Comparison of ENCODE assay signal across 16 cellular contexts in genomic region chr14:94113490-94113889, GRCh38. TPM values are rescaled to one million over a fixed set of nuclear protein-coding genes. Genes with fewer than 3 reads are reported as not detected.
A peak's percentile ranks its signal among the peaks of the same experiment; 100 is the strongest.
DNase-seq lines count a peak whose midpoint lies in the region; ATAC-seq and TF ChIP-seq lines count a peak whose summit lies in the region.
"Had no signal": no experiment of that assay in that cellular context is flagged by ENCODE, and none has a peak within 500 bp of the region (broad histone marks: within the 10 kb centered on the region; RNA-seq: fewer than 3 reads in every experiment).

No MANE protein-coding gene starts in this region.

- peaks cover 0 to 10% of the 10 kb centered on the region in 2 donors for H3K4me1 Mint-ChIP-seq in natural killer cell
- H3K4me1 Mint-ChIP-seq: B cell had no signal

- no peaks in the 10 kb centered on the region for H3K36me3 Mint-ChIP-seq in natural killer cell
- H3K36me3 Mint-ChIP-seq: activated CD4-positive, alpha-beta memory T cell treated with anti-CD3 and anti-CD28 coated beads for 36 hours; activated naive CD4-positive, alpha-beta T cell treated with anti-CD3 and anti-CD28 coated beads, Interleukin-2, amount 50 U/mL, for 72 hours; neural progenitor cell had no signal

- H3K27ac Mint-ChIP-seq in natural killer cell, result no peak overlapping the region
- H3K27ac Mint-ChIP-seq: activated CD4-positive, alpha-beta memory T cell treated with anti-CD3 and anti-CD28 coated beads for 36 hours; B cell; neural progenitor cell had no signal

- H3K9me3 Mint-ChIP-seq in natural killer cell, result no peaks in the 10 kb centered on the region
- H3K9me3 Mint-ChIP-seq: activated CD4-positive, alpha-beta memory T cell treated with anti-CD3 and anti-CD28 coated beads for 36 hours; activated naive CD4-positive, alpha-beta T cell treated with anti-CD3 and anti-CD28 coated beads, Interleukin-2, amount 50 U/mL, for 72 hours; neural progenitor cell had no signal

- intact Hi-C loops in natural killer cell (cut with micrococcal nuclease), result no loop called here

- no peak overlapping the region for H3K4me3 Mint-ChIP-seq in natural killer cell
- H3K4me3 Mint-ChIP-seq: activated CD4-positive, alpha-beta memory T cell treated with anti-CD3 and anti-CD28 coated beads for 36 hours; B cell; neural progenitor cell had no signal

- no peak for ATAC-seq in omental fat pad (ENCODE audit: low FRiP score)
- ATAC-seq in natural killer cell, result no peak
- ATAC-seq: activated naive CD4-positive, alpha-beta T cell treated with anti-CD3 and anti-CD28 coated beads, Interleukin-2, amount 50 U/mL, for 72 hours; K562; stimulated activated naive CD8-positive, alpha-beta T cell treated with anti-CD3 and anti-CD28 coated beads, Interleukin-15, Interleukin-2, amounts not matched to agents 100 U/mL and 50 U/mL, for 24 hours had no signal

- peaks cover 25 to 43% of the 10 kb centered on the region in 2 donors for H3K27me3 Mint-ChIP-seq in natural killer cell (ENCODE audit: low read depth in 2 of 2)

- DNase-seq in G401 (ENCODE audit: low spot score) (peak; percentile 43), SHP77 treated with DMSO at 0.1 percent for 48 hours (lab: John Stamatoyannopoulos, UW) (peak; percentile 21), glomerular visceral epithelial cell (ENCODE audit: extremely low spot score) (peak; percentile 23), omental fat pad (ENCODE audit: low spot score) (peak; percentile 19), HuH-7.5 (ENCODE audit: low spot score) (no peak), RKO (ENCODE audit: low spot score) (no peak), NCI-H1417 (lab: John Stamatoyannopoulos, UW) (no peak), natural killer cell (no peak)
- DNase-seq: activated CD4-positive, alpha-beta memory T cell treated with anti-CD3 and anti-CD28 coated beads for 36 hours; NCI-H510A treated with DMSO at 0.1 percent for 48 hours; stimulated activated CD4-positive, alpha-beta T cell treated with anti-CD3 and anti-CD28 coated beads, Interleukin-2, amount 100 ng/mL, for 24 hours; stimulated activated naive CD8-positive, alpha-beta T cell treated with anti-CD3 and anti-CD28 coated beads, Interleukin-15, Interleukin-2, amounts not matched to agents 100 U/mL and 50 U/mL, for 24 hours had no signal

- TF ChIP-seq CTCF in omental fat pad (IDR thresholded peaks at IDR 0.05) (no peak), natural killer cell (IDR thresholded peaks at IDR 0.05) (no peak)

- in situ Hi-C loops in G401 (cut with HindIII; ENCODE audit: low sequenced_read_pairs), result no loop called here

RNA-seq across cellular contexts. Expression of gene IFI27, which starts 3.0 kb away (rescaled TPM):
- not detected in 2 replicates for total RNA-seq in G401 (2014; rRNA removed; shearing (Covaris generic))
- total RNA-seq in omental fat pad (1,000 to 10,000 TPM in 1 of 4 donors, 100 to 1,000 TPM in 3; 285 to 1,264 (median 308) TPM), natural killer cell (1 to 10 TPM in 1 of 3 donors, under 1 TPM in 2; 0.47 to 1.3 (median 0.52) TPM)

RNA-seq across cellular contexts. Expression of gene IFI27L2, which starts 15.9 kb away (rescaled TPM):
- 92.3 and 158 TPM in 2 replicates for total RNA-seq in G401 (2014; rRNA removed; shearing (Covaris generic))
- total RNA-seq in omental fat pad (100 to 1,000 TPM in 1 of 4 donors, 10 to 100 TPM in 3; 43.2 to 109 (median 47.7) TPM), natural killer cell (10 to 100 TPM; 36.3 to 55.1 (median 39.8) TPM)

RNA-seq across cellular contexts. Expression of gene IFI27L1, which starts 32.4 kb away (rescaled TPM):
- 7.9 and 20.6 TPM in 2 replicates for total RNA-seq in G401 (2014; rRNA removed; shearing (Covaris generic))
- total RNA-seq in omental fat pad (10 to 100 TPM in 3 of 4 donors, 1 to 10 TPM in 1; 9.2 to 28.6 (median 13.1) TPM), natural killer cell (10 to 100 TPM; 10.1 to 15.1 (median 12.1) TPM)

RNA-seq across cellular contexts. Expression of gene DDX24, which starts 32.5 kb away (rescaled TPM):
- total RNA-seq in G401 (2014; rRNA removed; shearing (Covaris generic)), result 98.8 and 145 TPM in 2 replicates
- total RNA-seq in omental fat pad (100 to 1,000 TPM; 106 to 215 (median 147) TPM), natural killer cell (100 to 1,000 TPM; 250 to 357 (median 296) TPM)

Comparison
In these comparisons a context has a peak if more than half of its experiments do, and no peak if none do; other contexts are left out.
1. DNase-seq: peak in G401 (single experiment), SHP77 treated with DMSO at 0.1 percent for 48 hours (single experiment), glomerular visceral epithelial cell (single experiment) and omental fat pad (single experiment); none in HuH-7.5 (single experiment), RKO (single experiment), NCI-H1417 (0 of 3) and natural killer cell (single experiment).
2. RNA of gene IFI27, which starts 3.0 kb away (total RNA-seq): 285 to 1,264 TPM in omental fat pad; 0.47 to 1.3 TPM in natural killer cell and not detected in G401; every median in the first group is over 100 times any median in the second.